ENCODE assay signal across 2 cellular contexts in genomic region chr6:98487612-98488011, GRCh38.
TF ChIP-seq lines count a peak whose summit lies in the region.

No MANE protein-coding gene starts in this region.

TF ChIP-seq in WTC11, 78 proteins besides CTCF, POLR2A, EP300 and RAD21 (continued from another document):
- TF ChIP-seq PRDM15 (CRISPR knock-in tag; IDR thresholded peaks at IDR 0.05): no peak

TF ChIP-seq in HepG2, 621 proteins besides CTCF, POLR2A, EP300 and RAD21 (continued from another document):
- TF ChIP-seq BCLAF1 (IDR thresholded peaks at IDR 0.05) (no peak), TFAP4 (IDR thresholded peaks at IDR 0.05; ENCODE audit: borderline replicate concordance, low read depth) (no peak), KDM2A (CRISPR knock-in tag; IDR thresholded peaks at IDR 0.05; ENCODE audit: borderline replicate concordance, low read depth) (no peak), ZBTB26 (CRISPR knock-in tag; IDR thresholded peaks at IDR 0.05; ENCODE audit: borderline replicate concordance) (no peak), ZMAT5 (CRISPR knock-in tag; IDR thresholded peaks at IDR 0.05; ENCODE audit: borderline replicate concordance, low read depth) (no peak), ZNF205 (CRISPR knock-in tag; IDR thresholded peaks at IDR 0.05) (no peak), ELF3 (CRISPR knock-in tag; IDR thresholded peaks at IDR 0.05) (no peak), ZNF589 (CRISPR knock-in tag; conservative IDR thresholded peaks at IDR 0.05) (no peak), NONO (IDR thresholded peaks at IDR 0.05) (no peak), NONO (CRISPR knock-in tag; conservative IDR thresholded peaks at IDR 0.05) (no peak), NFIC (IDR thresholded peaks at IDR 0.05; ENCODE audit: low read length) (no peak), PAF1 (CRISPR knock-in tag; IDR thresholded peaks at IDR 0.05) (no peak), ZNF274 (CRISPR knock-in tag; IDR thresholded peaks at IDR 0.05) (no peak), HNF1B (CRISPR knock-in tag; IDR thresholded peaks at IDR 0.05) (no peak), RFX3 (CRISPR knock-in tag; IDR thresholded peaks at IDR 0.05) (no peak), POLR2G (IDR thresholded peaks at IDR 0.05; ENCODE audit: low read depth, low read length) (no peak), ZNF550 (CRISPR knock-in tag; IDR thresholded peaks at IDR 0.05; ENCODE audit: borderline replicate concordance) (no peak), ZNF609 (CRISPR knock-in tag; IDR thresholded peaks at IDR 0.05; ENCODE audit: borderline replicate concordance) (no peak), ZNF660 (CRISPR knock-in tag; IDR thresholded peaks at IDR 0.05; ENCODE audit: borderline replicate concordance, low read depth) (no peak)
